ENCODE assay signal across 9 cellular contexts in the genomic region with DNA sequence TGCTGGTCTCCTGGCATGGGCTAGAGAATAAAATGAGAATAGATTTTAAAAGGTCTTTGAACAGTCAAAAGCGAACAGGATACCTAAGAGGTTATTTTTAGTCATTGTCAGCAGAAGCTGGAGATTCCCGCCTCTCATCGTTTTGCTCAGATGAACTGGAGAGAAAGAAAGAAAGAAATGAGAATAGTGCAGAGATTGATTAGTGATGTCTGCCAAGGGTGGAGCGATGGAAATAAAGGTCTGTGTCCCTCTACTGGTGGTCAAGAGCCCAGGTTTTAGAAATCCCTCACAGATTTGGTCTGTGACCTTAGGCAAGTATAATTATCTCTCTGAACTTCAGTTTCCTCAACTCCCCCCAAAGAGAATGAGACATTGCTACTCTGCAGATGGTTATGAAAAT. TPM values are rescaled to one million over a fixed set of nuclear protein-coding genes. Genes with fewer than 3 reads are reported as not detected.
A peak's percentile ranks its signal among the peaks of the same experiment; 100 is the strongest.
DNase-seq lines count a peak whose midpoint lies in the region; ATAC-seq, FAIRE-seq and TF ChIP-seq lines count a peak whose summit lies in the region.
"Had no signal": no experiment of that assay in that cellular context is flagged by ENCODE, and none has a peak within 500 bp of the region (broad histone marks: within the 10 kb centered on the region; RNA-seq: fewer than 3 reads in every experiment).

No MANE protein-coding gene starts in this region.

- H3K36me3 Mint-ChIP-seq in nephron progenitor cell (ENCODE audit: low read depth) = no peaks in the 10 kb centered on the region

- no peak overlapping the region for H3K4ac ChIP-seq in mesenchymal stem cell (ENCODE audit: low read depth in 1 of 2, low read length in 2 of 2)

- no peak for TF ChIP-seq CTCF in nephron progenitor cell (IDR thresholded peaks at IDR 0.05)

- peaks cover 7% of the 10 kb centered on the region for H3K9me3 Mint-ChIP-seq in nephron progenitor cell

- no peak overlapping the region for H3K23ac ChIP-seq in mesenchymal stem cell (ENCODE audit: low read length in 2 of 2)

- peaks cover 28 to 49% of the 10 kb centered on the region in 2 experiments for H3K27me3 ChIP-seq in mesenchymal stem cell (ENCODE audit: control insufficient read depth in 1 of 2, insufficient read depth in 1 of 2, low read length in 2 of 2)

- no peak overlapping the region for H3K9ac ChIP-seq in mesenchymal stem cell (ENCODE audit: low read length)

- H2AK5ac ChIP-seq in mesenchymal stem cell (ENCODE audit: low read length, severe bottlenecking) = no peak overlapping the region

- H3K4me2 ChIP-seq in mesenchymal stem cell (ENCODE audit: low read length, poor library complexity, severe bottlenecking) = no peak overlapping the region

- no peak overlapping the region for H2BK15ac ChIP-seq in mesenchymal stem cell (ENCODE audit: low read depth, poor library complexity, severe bottlenecking)

- DNase-seq in GM18507 (ENCODE audit: extremely low spot score, insufficient read length, low read depth) (no peak), NCI-H146 (lab: John Stamatoyannopoulos, UW) (peak; percentile 56), amniotic epithelial cell (ENCODE audit: low read depth) (peak; percentile 47), mesenchymal stem cell (peak; percentile 71), nephron progenitor cell (no peak)
- DNase-seq: activated effector memory CD4-positive, alpha-beta T cell treated with anti-CD3 and anti-CD28 coated beads, Interleukin-2, amount 50 U/mL, for 16 hours; NCI-H2029 had no signal

- no peak overlapping the region for H2BK12ac ChIP-seq in mesenchymal stem cell (ENCODE audit: low read length in 2 of 2)

- WGBS in mesenchymal stem cell = 42% methylated on average over 3 of the region's 4 CpGs

- no peaks in the 10 kb centered on the region for H3K36me3 ChIP-seq in mesenchymal stem cell (ENCODE audit: control insufficient read depth in 1 of 2, insufficient read depth in 2 of 2, low read depth in 1 of 2, low read length in 2 of 2)

- no peak overlapping the region for H2AFZ ChIP-seq in mesenchymal stem cell (ENCODE audit: low read depth, low read length)

- H4K8ac ChIP-seq in mesenchymal stem cell (ENCODE audit: low read length) = no peak overlapping the region

- no peaks in the 10 kb centered on the region for H3K4me1 Mint-ChIP-seq in nephron progenitor cell

- H2BK5ac ChIP-seq in mesenchymal stem cell (ENCODE audit: low read depth, low read length, poor library complexity, severe bottlenecking) = no peak overlapping the region

- peaks cover 70% of the 10 kb centered on the region for H3K27me3 Mint-ChIP-seq in nephron progenitor cell (ENCODE audit: low read depth, poor library complexity)

- no peak overlapping the region for H3K4me3 Mint-ChIP-seq in nephron progenitor cell

- H3K79me1 ChIP-seq in mesenchymal stem cell (replicated peaks; ENCODE audit: low read length, poor library complexity, severe bottlenecking) = no peaks in the 10 kb centered on the region

- H3K4me1 ChIP-seq in mesenchymal stem cell (ENCODE audit: control insufficient read depth, insufficient read depth, low read depth, low read length) = no peaks in the 10 kb centered on the region

- H3K14ac ChIP-seq in mesenchymal stem cell (ENCODE audit: low read length in 2 of 2) = no peak overlapping the region

- H3K9me3 ChIP-seq in mesenchymal stem cell (ENCODE audit: control insufficient read depth, low read length) = peaks cover 5% of the 10 kb centered on the region

- no peak for ATAC-seq in HG02759 (IDR thresholded peaks at IDR 0.05; ENCODE audit: unreplicated experiment)
- no peak for ATAC-seq in activated CD4-positive, CD25-positive, alpha-beta regulatory T cell treated with anti-CD3 and anti-CD28 coated beads, Interleukin-2, amount 50 U/mL, for 24 hours

- no peak overlapping the region for H4K91ac ChIP-seq in mesenchymal stem cell (ENCODE audit: low read length)

- H3K18ac ChIP-seq in mesenchymal stem cell (ENCODE audit: low read depth in 1 of 2, low read length in 2 of 2) = no peak overlapping the region

- FAIRE-seq in GM18507 (lab: Jason Lieb, UNC) = peak; percentile 35

- no peak overlapping the region for H3K27ac Mint-ChIP-seq in nephron progenitor cell

- H2BK120ac ChIP-seq in mesenchymal stem cell (ENCODE audit: low read depth, low read length) = no peak overlapping the region

- H3K4me3 ChIP-seq in mesenchymal stem cell (ENCODE audit: insufficient read depth in 1 of 2, low read depth in 1 of 2, low read length in 2 of 2) = no peak overlapping the region

- no peak overlapping the region for H3K27ac ChIP-seq in mesenchymal stem cell (ENCODE audit: low read length, poor library complexity, severe bottlenecking)

RNA-seq across cellular contexts. Expression of a gene that starts 5.4 kb away (rescaled TPM):
- polyA plus RNA-seq in mesenchymal stem cell (2013, experiment 1 of 2) = 0.01 TPM
- 0.01 TPM for polyA plus RNA-seq in mesenchymal stem cell (2013, experiment 2 of 2)

RNA-seq across cellular contexts. Expression of a gene that starts 13.9 kb away (rescaled TPM):
- polyA plus RNA-seq in mesenchymal stem cell (2013, experiment 1 of 2) = 3.7 TPM
- 3.1 TPM for polyA plus RNA-seq in mesenchymal stem cell (2013, experiment 2 of 2)

RNA-seq across cellular contexts. Expression of a gene that starts 25.1 kb away (rescaled TPM):
- polyA plus RNA-seq in mesenchymal stem cell (2013, experiment 1 of 2) = 145 TPM
- 144 TPM for polyA plus RNA-seq in mesenchymal stem cell (2013, experiment 2 of 2)

RNA-seq across cellular contexts. Expression of a gene that starts 25.2 kb away (rescaled TPM):
- polyA plus RNA-seq in mesenchymal stem cell (2013, experiment 1 of 2) = 24.0 TPM
- polyA plus RNA-seq in mesenchymal stem cell (2013, experiment 2 of 2) = 21.1 TPM

RNA-seq across cellular contexts. Expression of a gene that starts 47.0 kb away (rescaled TPM):
- 0.35 TPM for polyA plus RNA-seq in mesenchymal stem cell (2013, experiment 1 of 2)
- 0.37 TPM for polyA plus RNA-seq in mesenchymal stem cell (2013, experiment 2 of 2)

Comparison
In these comparisons a context has a peak if more than half of its experiments do, and no peak if none do; other contexts are left out.
1. DNase-seq: peak in NCI-H146 (single experiment), amniotic epithelial cell (single experiment) and mesenchymal stem cell (single experiment); none in GM18507 (single experiment) and nephron progenitor cell (single experiment).